ENCODE assay signal across 2 cellular contexts in genomic region chr20:32573167-32573851, GRCh38.
A peak's percentile ranks its signal among the peaks of the same experiment; 100 is the strongest.
TF ChIP-seq lines count a peak whose summit lies in the region.

No MANE protein-coding gene starts in this region.

TF ChIP-seq in A549, 52 proteins besides CTCF, POLR2A, EP300 and RAD21:
- TF ChIP-seq RNF2 (IDR thresholded peaks at IDR 0.05; ENCODE audit: borderline replicate concordance, low read depth) (no peak), ZSCAN20 (CRISPR knock-in tag; IDR thresholded peaks at IDR 0.05) (no peak), BHLHE40 (IDR thresholded peaks at IDR 0.05; ENCODE audit: low read depth, low read length) (no peak), NPAS2 (CRISPR knock-in tag; IDR thresholded peaks at IDR 0.05; ENCODE audit: borderline replicate concordance) (no peak), ZFP36 (IDR thresholded peaks at IDR 0.05; ENCODE audit: borderline replicate concordance, partially characterized antibody) (peak; percentile 18), ESRRA (IDR thresholded peaks at IDR 0.05; ENCODE audit: borderline replicate concordance, low read length) (no peak), KDM1A (IDR thresholded peaks at IDR 0.05; ENCODE audit: low read depth) (no peak), ELK1 (IDR thresholded peaks at IDR 0.05; ENCODE audit: low read depth, low read length) (no peak)

TF ChIP-seq in K562, 482 proteins besides CTCF, POLR2A, EP300 and RAD21:
- TF ChIP-seq RNF219 (CRISPR knock-in tag; IDR thresholded peaks at IDR 0.05), result no peak
- peak; percentile 96 for TF ChIP-seq BCOR (IDR thresholded peaks at IDR 0.05)
- no peak for TF ChIP-seq CC2D1A (IDR thresholded peaks at IDR 0.05)
- TF ChIP-seq ATF1 (CRISPR knock-in tag; IDR thresholded peaks at IDR 0.05), result no peak
- no peak for TF ChIP-seq ATF1 (tag; IDR thresholded peaks at IDR 0.05)
- TF ChIP-seq KDM1A (IDR thresholded peaks at IDR 0.05), result peak; percentile 83 to 90
- no peak for TF ChIP-seq STAT6 (CRISPR knock-in tag; IDR thresholded peaks at IDR 0.05)
- no peak for TF ChIP-seq CHCHD3 (CRISPR knock-in tag; IDR thresholded peaks at IDR 0.05)
- no peak for TF ChIP-seq ID3 (CRISPR knock-in tag; IDR thresholded peaks at IDR 0.05)
- TF ChIP-seq ID3 (tag; IDR thresholded peaks at IDR 0.05), result no peak
- TF ChIP-seq SMARCA5 (IDR thresholded peaks at IDR 0.05), result peak; percentile 86
- no peak for TF ChIP-seq CEBPG (CRISPR knock-in tag; IDR thresholded peaks at IDR 0.05)
- no peak for TF ChIP-seq CEBPG (tag; conservative IDR thresholded peaks at IDR 0.05 in 1 of 2, IDR thresholded peaks at IDR 0.05 in 1 of 2)
- TF ChIP-seq THAP7 (CRISPR knock-in tag; IDR thresholded peaks at IDR 0.05), result no peak
- TF ChIP-seq ZNF512 (tag; IDR thresholded peaks at IDR 0.05), result no peak
- TF ChIP-seq MEF2D (tag; conservative IDR thresholded peaks at IDR 0.05; ENCODE audit: low read depth), result no peak
- TF ChIP-seq TOE1 (IDR thresholded peaks at IDR 0.05; ENCODE audit: borderline replicate concordance), result no peak
- TF ChIP-seq TOE1 (CRISPR knock-in tag; IDR thresholded peaks at IDR 0.05; ENCODE audit: borderline replicate concordance, low read depth), result no peak
- TF ChIP-seq TEAD4 (IDR thresholded peaks at IDR 0.05; ENCODE audit: low read length), result no peak
- TF ChIP-seq TEAD4 (CRISPR knock-in tag; IDR thresholded peaks at IDR 0.05; ENCODE audit: borderline replicate concordance), result no peak
- TF ChIP-seq BRCA1 (IDR thresholded peaks at IDR 0.05), result no peak
- no peak for TF ChIP-seq BRCA1 (CRISPR knock-in tag; IDR thresholded peaks at IDR 0.05)
- no peak for TF ChIP-seq ETS2 (tag; IDR thresholded peaks at IDR 0.05; ENCODE audit: borderline replicate concordance, poor library complexity, severe bottlenecking)
- no peak for TF ChIP-seq EGR1 (conservative IDR thresholded peaks at IDR 0.05)
- no peak for TF ChIP-seq ZNF280B (CRISPR knock-in tag; IDR thresholded peaks at IDR 0.05)
- no peak for TF ChIP-seq ZNF408 (CRISPR knock-in tag; IDR thresholded peaks at IDR 0.05; ENCODE audit: low read depth)
- peak; percentile 73 for TF ChIP-seq HDAC2 (IDR thresholded peaks at IDR 0.05)
- TF ChIP-seq CHD4 (IDR thresholded peaks at IDR 0.05; ENCODE audit: insufficient read depth, insufficient replicate concordance, low read depth, low read length, poor library complexity, severe bottlenecking), result peak; percentile 79
- TF ChIP-seq HDAC1 (IDR thresholded peaks at IDR 0.05), result peak in 1 of 2 experiments; percentile 62; a peak in 1 of 4 replicates
- TF ChIP-seq ZNF24 (IDR thresholded peaks at IDR 0.05), result 0 out of 2 replicates have a peak, but pooled peaks have one; percentile 30
- peak in 1 of 2 experiments; percentile 41; a peak in 1 of 3 replicates for TF ChIP-seq CBX3 (IDR thresholded peaks at IDR 0.05; ENCODE audit: borderline replicate concordance in 1 of 2, low read length in 2 of 2)
- no peak for TF ChIP-seq ZNF740 (CRISPR knock-in tag; IDR thresholded peaks at IDR 0.05)
- TF ChIP-seq ZNF740 (tag; IDR thresholded peaks at IDR 0.05), result no peak
- no peak for TF ChIP-seq NFE2L1 (tag; IDR thresholded peaks at IDR 0.05; ENCODE audit: borderline replicate concordance, low read depth)
- no peak for TF ChIP-seq KLF10 (CRISPR knock-in tag; IDR thresholded peaks at IDR 0.05)
- peak; percentile 67 for TF ChIP-seq ZFP36 (IDR thresholded peaks at IDR 0.05; ENCODE audit: low read depth, low read length, partially characterized antibody)
- TF ChIP-seq TCF7L2 (IDR thresholded peaks at IDR 0.05; ENCODE audit: low read depth, low read length), result no peak
- TF ChIP-seq ESRRA (IDR thresholded peaks at IDR 0.05; ENCODE audit: borderline replicate concordance, low read depth), result peak; percentile 67; the same call in 1 of the 2 replicates
- TF ChIP-seq CEBPB (tag; IDR thresholded peaks at IDR 0.05), result no peak
- TF ChIP-seq ZFP91 (CRISPR knock-in tag; IDR thresholded peaks at IDR 0.05), result no peak
- no peak for TF ChIP-seq MECOM (CRISPR knock-in tag; IDR thresholded peaks at IDR 0.05)
- TF ChIP-seq MYC (IDR thresholded peaks at IDR 0.05; ENCODE audit: low read depth, low read length), result no peak
- TF ChIP-seq MYC (CRISPR knock-in tag; IDR thresholded peaks at IDR 0.05; ENCODE audit: borderline replicate concordance, low read depth), result no peak
- TF ChIP-seq MEF2A (IDR thresholded peaks at IDR 0.05; ENCODE audit: control insufficient read depth, low read depth, low read length), result no peak
- no peak for TF ChIP-seq ZNF785 (CRISPR knock-in tag; IDR thresholded peaks at IDR 0.05)
- TF ChIP-seq RBM25 (IDR thresholded peaks at IDR 0.05; ENCODE audit: low read depth, low read length, severe bottlenecking), result peak; percentile 93
- no peak for TF ChIP-seq BDP1 (IDR thresholded peaks at IDR 0.05; ENCODE audit: insufficient read depth, insufficient read length)
- TF ChIP-seq CREB3 (tag; conservative IDR thresholded peaks at IDR 0.05; ENCODE audit: low read depth), result no peak
- TF ChIP-seq KLF16 (IDR thresholded peaks at IDR 0.05), result no peak
- TF ChIP-seq ARNT (IDR thresholded peaks at IDR 0.05), result 0 out of 4 replicates have a peak, but pooled peaks of 1 of the 2 experiments have one; percentile 30
- no peak for TF ChIP-seq HMGXB4 (CRISPR knock-in tag; IDR thresholded peaks at IDR 0.05)
- TF ChIP-seq CBX1 (IDR thresholded peaks at IDR 0.05; ENCODE audit: low read depth), result peak; percentile 53; the same call in 1 of the 2 replicates
- TF ChIP-seq BHLHE40 (IDR thresholded peaks at IDR 0.05; ENCODE audit: low read length), result no peak
- no peak for TF ChIP-seq POLR2B (IDR thresholded peaks at IDR 0.05; ENCODE audit: low read depth, partially characterized antibody)
